Comparison of ENCODE assay signal across 8 cellular contexts in the genomic region with DNA sequence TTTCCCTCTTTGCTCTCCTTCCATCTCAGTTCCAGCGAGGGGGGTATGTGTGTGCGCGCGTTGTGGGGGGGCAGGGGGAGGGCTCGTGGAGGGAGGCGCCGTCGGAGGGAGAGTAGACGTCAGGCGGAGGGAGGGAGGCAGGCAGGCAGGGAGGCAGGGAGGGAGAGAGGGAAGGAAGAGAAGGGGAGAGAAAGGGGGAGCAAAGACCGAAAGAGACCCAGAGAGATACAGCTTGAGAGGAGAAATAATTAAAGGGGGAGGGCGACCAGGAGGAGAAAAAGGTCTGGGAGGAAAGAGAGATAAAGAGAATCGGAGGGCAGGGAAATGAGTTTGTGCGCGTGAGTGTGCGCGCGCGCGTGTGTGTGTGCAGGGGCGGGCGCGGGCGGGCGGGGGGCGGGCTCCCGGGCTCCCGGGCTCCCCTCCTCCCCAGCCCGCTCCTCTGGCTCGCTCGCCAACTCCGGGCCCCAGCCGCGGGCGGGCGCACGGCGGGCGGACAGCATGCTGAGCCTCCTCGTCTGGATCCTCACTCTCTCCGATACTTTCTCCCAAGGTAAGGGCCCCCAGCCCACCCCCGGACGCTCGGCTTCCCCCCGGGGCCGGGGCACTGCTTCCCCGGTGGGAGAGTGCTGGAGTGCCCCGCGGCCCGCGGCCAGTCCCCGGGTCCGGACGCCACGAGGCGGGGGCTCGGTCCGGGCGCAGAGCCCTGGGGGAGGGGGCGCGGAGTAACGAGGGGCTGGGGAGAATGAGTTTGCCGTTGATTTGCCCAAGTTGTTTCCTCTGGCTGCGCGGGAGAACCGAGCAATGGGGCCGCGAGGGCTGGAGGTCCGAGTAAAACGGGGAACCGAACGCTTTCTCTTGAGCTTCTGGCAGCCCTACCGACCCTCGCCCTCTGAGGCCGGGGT. TPM values are rescaled to one million over a fixed set of nuclear protein-coding genes. Genes with fewer than 3 reads are reported as not detected.
A peak's percentile ranks its signal among the peaks of the same experiment; 100 is the strongest.
DNase-seq lines count a peak whose midpoint lies in the region; ATAC-seq, FAIRE-seq and TF ChIP-seq lines count a peak whose summit lies in the region.

A gene (plus strand): TSS at position 467 of the 902 bp plus-strand sequence. CDS start 32 bp downstream, at position 499.

- 1% methylated on average over 25 of the region's 75 CpGs for WGBS in smooth muscle cell (ENCODE audit: low lambda C conversion rate)

- DNase-seq in NCI-H446 (lab: John Stamatoyannopoulos, UW) (peak; percentile 57 to 64), keratinocyte (ENCODE audit: low read depth, low spot score) (no peak), smooth muscle cell (lab: John Stamatoyannopoulos, UW; ENCODE audit: unreplicated experiment) (no peak), Karpas-422 (no peak)
- no peak for DNase-seq in central memory CD8-positive, alpha-beta T cell (ENCODE audit: low spot score in 2 of 2)

- H3K4me1 ChIP-seq in ES-I3 (ENCODE audit: insufficient read depth, low read length), result peaks cover 26% of the 10 kb centered on the region
- peaks cover 38% of the 10 kb centered on the region for H3K4me1 ChIP-seq in keratinocyte (ENCODE audit: control insufficient read depth, extremely low read depth, insufficient read depth, low read length)
- H3K4me1 ChIP-seq in smooth muscle cell (ENCODE audit: low read depth), result peaks cover 23% of the 10 kb centered on the region
- no peaks in the 10 kb centered on the region for H3K4me1 ChIP-seq in Karpas-422 (ENCODE audit: low read length)

- H3K36me3 Mint-ChIP-seq in central memory CD8-positive, alpha-beta T cell (ENCODE audit: insufficient read depth), result no peaks in the 10 kb centered on the region

- no peak within 1 kb of the TSS for H3K27ac Mint-ChIP-seq in central memory CD8-positive, alpha-beta T cell (ENCODE audit: low read depth)

- H3K4me2 ChIP-seq in keratinocyte (ENCODE audit: control insufficient read depth, extremely low read depth, insufficient read depth, low read depth, low read length) (peak within 1 kb of the TSS; percentile 78), smooth muscle cell (peak within 1 kb of the TSS; percentile 99), Karpas-422 (ENCODE audit: low read depth, low read length, poor library complexity, severe bottlenecking) (no peak within 1 kb of the TSS)

- ATAC-seq in central memory CD8-positive, alpha-beta T cell (replicated peaks; ENCODE audit: extremely low read depth, poor library complexity, severe bottlenecking), result no peak
- ATAC-seq in HG02852 (IDR thresholded peaks at IDR 0.05; ENCODE audit: unreplicated experiment) (no peak), HG02610 (IDR thresholded peaks at IDR 0.05; ENCODE audit: unreplicated experiment) (no peak)

- H3K9me3 ChIP-seq in ES-I3 (ENCODE audit: control insufficient read depth, insufficient read depth, low read length) (no peaks in the 10 kb centered on the region), keratinocyte (ENCODE audit: control insufficient read depth, low read depth, low read length) (no peaks in the 10 kb centered on the region), smooth muscle cell (replicated peaks; ENCODE audit: low read depth) (no peaks in the 10 kb centered on the region), Karpas-422 (ENCODE audit: low read length) (no peaks in the 10 kb centered on the region)

- H4K20me1 ChIP-seq in keratinocyte (ENCODE audit: control insufficient read depth, extremely low read depth, insufficient read depth, low read length), result no peaks in the 10 kb centered on the region
- peaks cover 31% of the 10 kb centered on the region for H4K20me1 ChIP-seq in smooth muscle cell (ENCODE audit: low read depth)
- H4K20me1 ChIP-seq in Karpas-422 (ENCODE audit: insufficient read depth, low read depth, low read length), result no peaks in the 10 kb centered on the region

- H3K79me2 ChIP-seq in keratinocyte (ENCODE audit: control insufficient read depth, insufficient read depth, low read length) (peaks cover 52% of the 10 kb centered on the region), smooth muscle cell (ENCODE audit: low read depth) (peaks cover 54% of the 10 kb centered on the region), Karpas-422 (ENCODE audit: low read length) (no peaks in the 10 kb centered on the region)

- dilution Hi-C loops in keratinocyte (cut with MboI; ENCODE audit: extremely low pct_ligation_motif_present, low sequenced_read_pairs), result no loop called here

- H3F3A ChIP-seq in smooth muscle cell (ENCODE audit: low read depth), result peaks cover 12% of the 10 kb centered on the region

- no peaks in the 10 kb centered on the region for H3K9me1 ChIP-seq in keratinocyte (ENCODE audit: control insufficient read depth, extremely low read depth, insufficient read depth, low read length)

- H3K4me3 Mint-ChIP-seq in central memory CD8-positive, alpha-beta T cell, result peak within 1 kb of the TSS; percentile 41

- H3K27me3 Mint-ChIP-seq in central memory CD8-positive, alpha-beta T cell, result peaks cover 68% of the 10 kb centered on the region

- peak within 1 kb of the TSS; percentile 77 for H2AFZ ChIP-seq in keratinocyte (ENCODE audit: control insufficient read depth, low read length)
- H2AFZ ChIP-seq in smooth muscle cell (ENCODE audit: low read depth), result peak within 1 kb of the TSS; percentile 96
- H2AFZ ChIP-seq in Karpas-422 (ENCODE audit: low read length), result no peak within 1 kb of the TSS

- no peak for TF ChIP-seq CTCF in keratinocyte (optimal IDR thresholded peaks at IDR 0.05 in 1 of 3, IDR thresholded peaks at IDR 0.05 in 1 of 3, conservative IDR thresholded peaks at IDR 0.05 in 1 of 3; ENCODE audit: extremely low read depth in 1 of 3, insufficient read depth in 2 of 3, low read length in 3 of 3)
- no peak for TF ChIP-seq CTCF in smooth muscle cell (IDR thresholded peaks at IDR 0.05; ENCODE audit: borderline replicate concordance, insufficient read depth, poor library complexity, severe bottlenecking)

- no peaks in the 10 kb centered on the region for H3K27me3 ChIP-seq in keratinocyte (ENCODE audit: control insufficient read depth, extremely low read depth, insufficient read depth, low read length)
- H3K27me3 ChIP-seq in smooth muscle cell (ENCODE audit: low read depth), result peaks cover 12% of the 10 kb centered on the region
- H3K27me3 ChIP-seq in Karpas-422 (ENCODE audit: low read length), result no peaks in the 10 kb centered on the region

- peaks cover 12% of the 10 kb centered on the region for H3K4me1 Mint-ChIP-seq in central memory CD8-positive, alpha-beta T cell

- no peaks in the 10 kb centered on the region for H3K36me3 ChIP-seq in ES-I3 (ENCODE audit: insufficient read depth, low read length)
- peaks cover 2 to 7% of the 10 kb centered on the region in 2 experiments for H3K36me3 ChIP-seq in keratinocyte (ENCODE audit: control insufficient read depth in 2 of 2, extremely low read depth in 1 of 2, insufficient read depth in 2 of 2, low read length in 2 of 2)
- H3K36me3 ChIP-seq in smooth muscle cell (ENCODE audit: low read depth), result no peaks in the 10 kb centered on the region
- no peaks in the 10 kb centered on the region for H3K36me3 ChIP-seq in Karpas-422 (ENCODE audit: insufficient read depth, low read length)

- FAIRE-seq in keratinocyte (lab: Jason Lieb, UNC), result no peak

- peak within 1 kb of the TSS; percentile 91 for H3K9ac ChIP-seq in ES-I3 (ENCODE audit: low read depth, low read length)
- peak within 1 kb of the TSS; percentile 83 for H3K9ac ChIP-seq in keratinocyte (ENCODE audit: control insufficient read depth, extremely low read depth, insufficient read depth, low read length)
- peak within 1 kb of the TSS; percentile 90 for H3K9ac ChIP-seq in smooth muscle cell (ENCODE audit: low read depth)
- no peak within 1 kb of the TSS for H3K9ac ChIP-seq in Karpas-422 (ENCODE audit: low read length)

- H3K4me3 ChIP-seq in keratinocyte (ENCODE audit: control insufficient read depth in 2 of 3, extremely low read depth in 1 of 3, insufficient read depth in 2 of 3, low read depth in 1 of 3, low read length in 3 of 3) (peak within 1 kb of the TSS; percentile 83 to 89 (median 89)), smooth muscle cell (peak within 1 kb of the TSS; percentile 100), Karpas-422 (ENCODE audit: low read length) (no peak within 1 kb of the TSS)

- H3K27ac ChIP-seq in keratinocyte (ENCODE audit: control insufficient read depth, insufficient read depth, low read length), result peak within 1 kb of the TSS; percentile 62
- H3K27ac ChIP-seq in smooth muscle cell (ENCODE audit: low read depth), result peak within 1 kb of the TSS; percentile 72
- H3K27ac ChIP-seq in Karpas-422 (ENCODE audit: low read length), result no peak within 1 kb of the TSS

- no peaks in the 10 kb centered on the region for H3K9me2 ChIP-seq in Karpas-422 (replicated peaks; ENCODE audit: insufficient read depth, low read length)

- no peaks in the 10 kb centered on the region for H3K9me3 Mint-ChIP-seq in central memory CD8-positive, alpha-beta T cell

RNA-seq across cellular contexts. Expression of the gene that starts here (rescaled TPM):
- polyA plus RNA-seq in keratinocyte (18.3 to 29.8 TPM (median 19.7 TPM) in 3 replicates), smooth muscle cell (40.9 and 41.2 TPM in 2 replicates)
- polyA plus RNA-seq in keratinocyte (2011; ENCODE audit: low read depth), result 2.7 TPM
- polyA plus RNA-seq in keratinocyte (2011; cell fraction: cytosol; rRNA removed), result 11.1 and 14.7 TPM in 2 replicates
- 65.2 and 75.4 TPM in 2 replicates for polyA plus RNA-seq in keratinocyte (2011; cell fraction: nucleus; rRNA removed)
- polyA plus RNA-seq in keratinocyte (2012; ENCODE audit: low replicate concordance), result 11.5 and 45.7 TPM in 2 replicates
- 47.6 to 153 TPM (median 54.8 TPM) in 3 replicates for polyA minus RNA-seq in keratinocyte
- polyA minus RNA-seq in keratinocyte (2011; cell fraction: cytosol; rRNA and poly(A)+ RNA removed), result 39.5 TPM
- 101 and 135 TPM in 2 replicates for polyA minus RNA-seq in keratinocyte (2011; cell fraction: nucleus; rRNA and poly(A)+ RNA removed)
- total RNA-seq in smooth muscle cell, result 58.4 and 66.6 TPM in 2 replicates
- total RNA-seq in Karpas-422 (2014; rRNA removed; shearing (Covaris generic); ENCODE audit: low replicate concordance), result not detected in 2 replicates

Comparison
In these comparisons a context has a peak if more than half of its experiments do, and no peak if none do; other contexts are left out.
1. RNA of the gene that starts here (total RNA-seq): 58.4 to 66.6 TPM in smooth muscle cell; not detected in Karpas-422; every median in the first group is over 10 times any median in the second.
2. DNase-seq: peak in NCI-H446 (2 of 2); none in central memory CD8-positive, alpha-beta T cell (0 of 2), keratinocyte (single experiment), smooth muscle cell (single experiment) and Karpas-422 (single experiment).